ENCODE assay signal across 11 cellular contexts in genomic region chr2:233413046-233413445, GRCh38. TPM values are rescaled to one million over a fixed set of nuclear protein-coding genes. Genes with fewer than 3 reads are reported as not detected.
A peak's percentile ranks its signal among the peaks of the same experiment; 100 is the strongest.
DNase-seq lines count a peak whose midpoint lies in the region; FAIRE-seq and TF ChIP-seq lines count a peak whose summit lies in the region.
"Had no signal": no experiment of that assay in that cellular context is flagged by ENCODE, and none has a peak within 500 bp of the region (broad histone marks: within the 10 kb centered on the region; RNA-seq: fewer than 3 reads in every experiment).

No MANE protein-coding gene starts in this region.

- BruUV-seq in endothelial cell of umbilical vein (replicated peaks; lab: Mats Ljungman, UMichigan): no TSS peak

- peak overlapping the region; percentile 62 for H3K9ac ChIP-seq in endothelial cell of umbilical vein (replicated peaks; ENCODE audit: extremely low read depth, insufficient read depth, low read length)
- H3K9ac ChIP-seq: parathyroid adenoma had no signal

- H3K27me3 ChIP-seq in endothelial cell of umbilical vein (ENCODE audit: control insufficient read depth in 2 of 2, insufficient read depth in 2 of 2, low read length in 2 of 2): no peaks in the 10 kb centered on the region
- no peaks in the 10 kb centered on the region for H3K27me3 ChIP-seq in sigmoid colon

- in situ Hi-C loops in G401 (cut with HindIII; ENCODE audit: low sequenced_read_pairs): no loop called here

- H3K4me3 ChIP-seq in endothelial cell of umbilical vein (replicated peaks in 1 of 3; ENCODE audit: insufficient read depth in 1 of 3, low read depth in 1 of 3, low read length in 3 of 3) (no peak overlapping the region), sigmoid colon (no peak overlapping the region)

- FAIRE-seq in endothelial cell of umbilical vein (lab: Jason Lieb, UNC): peak; percentile 50

- no peaks in the 10 kb centered on the region for H4K20me1 ChIP-seq in endothelial cell of umbilical vein (replicated peaks; ENCODE audit: control insufficient read depth, extremely low read depth, insufficient read depth, low read length)

- H3K9me3 ChIP-seq in endothelial cell of umbilical vein (replicated peaks; ENCODE audit: control insufficient read depth, insufficient read depth, low read length) (no peaks in the 10 kb centered on the region), sigmoid colon (peaks cover 0 to 10% (median 2%) of the 10 kb centered on the region in 4 donors)

- dilution Hi-C loops in endothelial cell of umbilical vein (cut with MboI; ENCODE audit: extremely low pct_ligation_motif_present, low sequenced_read_pairs): no loop called here

- H3K36me3 ChIP-seq in endothelial cell of umbilical vein (ENCODE audit: control insufficient read depth in 2 of 2, extremely low read depth in 1 of 2, insufficient read depth in 2 of 2, low read length in 2 of 2) (no peaks in the 10 kb centered on the region), sigmoid colon (no peaks in the 10 kb centered on the region)

- CTCF ChIA-PET in RWPE1 (lab: Yijun Ruan, JAX) (no interaction called here), endothelial cell of umbilical vein (lab: Charles Lee) (interaction anchor here (1.4 to 9.1 kb wide), 3 partner anchors 10 to 30 kb away, joined by 3 to 73 read pairs (median 34); no protein-coding TSS in a partner anchor)

- TF ChIP-seq CTCF in RWPE1 (conservative IDR thresholded peaks at IDR 0.05; ENCODE audit: low read depth): no peak
- no peak for TF ChIP-seq CTCF in endothelial cell of umbilical vein (IDR thresholded peaks at IDR 0.05; ENCODE audit: extremely low read depth in 1 of 2, insufficient read depth in 1 of 2, low read depth in 1 of 2, low read length in 2 of 2)
- no peak for TF ChIP-seq CTCF in sigmoid colon (IDR thresholded peaks at IDR 0.05)

- H2AFZ ChIP-seq in endothelial cell of umbilical vein (ENCODE audit: low read depth, low read length): no peak overlapping the region
- H2AFZ ChIP-seq: parathyroid adenoma had no signal

- no peaks in the 10 kb centered on the region for H3K79me2 ChIP-seq in endothelial cell of umbilical vein (ENCODE audit: control insufficient read depth, insufficient read depth, low read length)
- H3K79me2 ChIP-seq: parathyroid adenoma had no signal

- POLR2A ChIA-PET in RWPE1 (lab: Yijun Ruan, JAX; ENCODE audit: low non-redundant PET) (no interaction called here), endothelial cell of umbilical vein (lab: Charles Lee) (interaction anchor here (0.7 kb wide), 1 partner anchor 26 kb away, joined by 3 read pairs; no protein-coding TSS in a partner anchor)

- TF ChIP-seq EP300 in sigmoid colon (IDR thresholded peaks at IDR 0.05): no peak

- peak overlapping the region; percentile 95 for H3K27ac ChIP-seq in RWPE1
- H3K27ac ChIP-seq in endothelial cell of umbilical vein (ENCODE audit: insufficient read depth, low read depth, low read length): peak overlapping the region; percentile 71
- peak overlapping the region in 3 of 4 donors; percentile 49 to 75 (median 71) for H3K27ac ChIP-seq in sigmoid colon
- H3K27ac ChIP-seq: parathyroid adenoma had no signal

- H3K4me1 ChIP-seq in endothelial cell of umbilical vein (ENCODE audit: control insufficient read depth, extremely low read depth, insufficient read depth, low read length) (peaks cover 25% of the 10 kb centered on the region), sigmoid colon (peaks cover 0 to 35% (median 28%) of the 10 kb centered on the region in 4 donors)

- DNase-seq in Daoy (ENCODE audit: low read depth): peak; percentile 34
- DNase-seq in RWPE1 (ENCODE audit: low spot score): no peak
- DNase-seq in endothelial cell of umbilical vein (ENCODE audit: low read depth, low spot score): no peak
- no peak for DNase-seq in sigmoid colon
- DNase-seq in AML-193 (lab: John Stamatoyannopoulos, UW): no peak
- DNase-seq in cerebellum (ENCODE audit: low spot score): no peak
- DNase-seq in 8988T: no peak
- DNase-seq in G401 (ENCODE audit: low spot score): no peak
- DNase-seq: GF-D8, NCI-H748 treated with DMSO at 0.1 percent for 48 hours had no signal

- no peaks in the 10 kb centered on the region for H3K9me1 ChIP-seq in endothelial cell of umbilical vein (replicated peaks; ENCODE audit: control insufficient read depth, extremely low read depth, insufficient read depth, low read length)

- TF ChIP-seq POLR2A in endothelial cell of umbilical vein (IDR thresholded peaks at IDR 0.05; ENCODE audit: low read depth, low read length): no peak
- TF ChIP-seq POLR2A in sigmoid colon (IDR thresholded peaks at IDR 0.05): no peak

- WGBS in sigmoid colon, 2 donors: 94 to 96% methylated on average over 4 of the region's 4 CpGs

- intact Hi-C loops in endothelial cell of umbilical vein (cut with micrococcal nuclease): loop anchor here (10.0 kb wide), 1 partner anchor 328 kb away; no protein-coding TSS in a partner anchor
- intact Hi-C loops in sigmoid colon (cut with DNase I): no loop called here

- H3K4me2 ChIP-seq in endothelial cell of umbilical vein (ENCODE audit: insufficient read depth, low read length): no peak overlapping the region

TF ChIP-seq in endothelial cell of umbilical vein, 7 proteins besides CTCF, POLR2A, EP300 and RAD21:
- TF ChIP-seq EZH2 (IDR thresholded peaks at IDR 0.05; ENCODE audit: borderline replicate concordance, low read depth, low read length, severe bottlenecking) (no peak), MAX (IDR thresholded peaks at IDR 0.05; ENCODE audit: insufficient read depth, insufficient read length) (no peak)

RNA-seq across cellular contexts. Expression of gene DGKD, which starts 58.8 kb away (rescaled TPM):
- total RNA-seq in Daoy (2014; rRNA removed; shearing (Covaris generic)): 13.5 TPM in 2 replicates
- total RNA-seq in endothelial cell of umbilical vein: 36.5 and 36.6 TPM in 2 replicates
- 10.4 and 10.8 TPM in 2 replicates for polyA plus RNA-seq in endothelial cell of umbilical vein
- polyA plus RNA-seq in endothelial cell of umbilical vein (2011; cell fraction: cytosol; rRNA removed): 8.6 and 10.7 TPM in 2 replicates
- polyA plus RNA-seq in endothelial cell of umbilical vein (2011; cell fraction: nucleus; rRNA removed): 73.5 and 81.7 TPM in 2 replicates
- polyA plus RNA-seq in endothelial cell of umbilical vein (2012): 10.4 and 12.6 TPM in 2 replicates
- 18.7 and 34.0 TPM in 2 replicates for polyA minus RNA-seq in endothelial cell of umbilical vein
- 10.1 TPM for polyA minus RNA-seq in endothelial cell of umbilical vein (2011; cell fraction: cytosol; rRNA and poly(A)+ RNA removed)
- 26.2 and 46.1 TPM in 2 replicates for polyA minus RNA-seq in endothelial cell of umbilical vein (2011; cell fraction: nucleus; rRNA and poly(A)+ RNA removed)
- total RNA-seq in sigmoid colon: 10 to 100 TPM; 10.7 to 20.6 (median 16.0) TPM
- 10 to 100 TPM; 15.6 to 67.0 (median 19.7) TPM for polyA plus RNA-seq in sigmoid colon
- total RNA-seq in cerebellum: 50.8 TPM
- total RNA-seq in G401 (2014; rRNA removed; shearing (Covaris generic)): 15.6 and 20.4 TPM in 2 replicates
